1 cellular context compared by ENCODE assay signal in the genomic region with DNA sequence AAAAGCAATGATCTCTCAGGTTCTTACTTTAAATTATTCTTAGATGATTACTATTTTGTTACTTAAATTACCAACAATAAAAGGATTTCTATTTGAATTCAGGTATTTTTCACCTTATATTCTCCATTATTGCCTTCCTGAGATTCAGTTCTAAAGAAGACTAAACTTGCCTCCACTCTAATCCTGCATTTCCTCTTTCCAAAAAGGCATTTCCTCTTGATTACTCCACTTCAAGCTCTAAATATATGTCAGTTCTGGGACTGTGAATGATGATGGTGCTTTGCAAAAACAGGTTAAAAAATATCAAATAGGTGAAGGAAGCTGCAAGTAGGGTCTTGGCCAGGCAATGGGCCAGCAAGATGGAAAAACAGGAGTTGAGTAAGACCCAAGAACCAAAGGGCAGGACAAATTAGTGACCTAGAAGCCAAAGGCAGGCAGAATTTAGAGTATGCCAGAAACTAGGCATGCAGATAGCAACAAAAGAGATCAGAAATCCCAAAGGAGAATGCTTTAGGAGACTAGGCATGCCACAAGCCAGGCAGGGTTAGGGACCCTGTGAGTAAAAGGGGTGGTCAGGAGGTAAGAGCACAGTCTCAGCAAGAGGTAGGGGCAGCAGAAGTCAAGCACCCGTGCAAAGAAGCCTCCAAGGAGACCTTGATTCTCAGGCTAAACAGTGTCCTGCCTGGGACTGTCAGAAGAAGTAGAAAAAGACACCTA.
TF ChIP-seq lines count a peak whose summit lies in the region.

No MANE protein-coding gene starts in this region.

TF ChIP-seq in K562, 482 proteins besides CTCF, POLR2A, EP300 and RAD21:
- TF ChIP-seq SPI1 (IDR thresholded peaks at IDR 0.05; ENCODE audit: borderline replicate concordance, low read depth, low read length), result peak; percentile 73
- no peak for TF ChIP-seq STAG1 (CRISPR knock-in tag; IDR thresholded peaks at IDR 0.05; ENCODE audit: borderline replicate concordance)
- TF ChIP-seq NRF1 (conservative IDR thresholded peaks at IDR 0.05 in 1 of 2, IDR thresholded peaks at IDR 0.05 in 1 of 2), result peak in 1 of 2 experiments; percentile 28; a peak in 1 of 4 replicates
- no peak for TF ChIP-seq PRDM10 (IDR thresholded peaks at IDR 0.05; ENCODE audit: partially characterized antibody)
